24 cellular contexts compared by ENCODE assay signal in genomic region chr9:130078547-130078946, GRCh38. TPM values are rescaled to one million over a fixed set of nuclear protein-coding genes. Genes with fewer than 3 reads are reported as not detected.
A peak's percentile ranks its signal among the peaks of the same experiment; 100 is the strongest.
DNase-seq lines count a peak whose midpoint lies in the region; TF ChIP-seq lines count a peak whose summit lies in the region.
"Had no signal": no experiment of that assay in that cellular context is flagged by ENCODE, and none has a peak within 500 bp of the region (broad histone marks: within the 10 kb centered on the region; RNA-seq: fewer than 3 reads in every experiment).

No MANE protein-coding gene starts in this region.

- intact Hi-C loops in dorsolateral prefrontal cortex (cut with DNase I) = loop anchor here in 1 of 2 donors (10.0 kb wide), 1 partner anchor 56 kb away; no protein-coding TSS in a partner anchor

- DNase-seq in C1 segment of cervical spinal cord (lab: John Stamatoyannopoulos, UW) = peak in 10 of 14 donors; percentile 11 to 67 (median 34)
- DNase-seq in M059J (ENCODE audit: low read depth) = peak; percentile 9
- DNase-seq in dorsolateral prefrontal cortex = peak in 8 of 10 donors; percentile 23 to 63 (median 43)
- peak in 36 of 56 donors; percentile 2 to 60 (median 26) for DNase-seq in nucleus accumbens (lab: John Stamatoyannopoulos, UW)
- DNase-seq in SW 1271 (lab: John Stamatoyannopoulos, UW) = no peak
- no peak for DNase-seq in NCI-H2196 (lab: John Stamatoyannopoulos, UW; ENCODE audit: unreplicated experiment)
- DNase-seq in NCI-H446 (lab: John Stamatoyannopoulos, UW) = no peak
- DNase-seq: activated CD8-positive, alpha-beta memory T cell treated with anti-CD3 and anti-CD28 coated beads for 24 hours; activated naive CD4-positive, alpha-beta T cell; activated T-cell treated with anti-CD3 and anti-CD28 coated beads, Interleukin-2, amount 50 U/mL, for 1 hour; amniotic stem cell; CD4-positive, alpha-beta T cell; IMR-90; left cardiac atrium; mesenchymal stem cell; naive B cell; NCI-H524 treated with DMSO at 0.1 percent for 48 hours; NK-92 treated with Interleukin-12 subunit alpha and Interleukin-12 subunit beta, amount 100 ng/mL, for 24 hours; PC-9; retina; SHP77; stimulated activated naive CD4-positive, alpha-beta T cell treated with Interleukin-2 at 50 U/mL for 16 hours; T-cell had no signal

- H3K27ac ChIP-seq in dorsolateral prefrontal cortex = peak overlapping the region in 33 of 59 donors; percentile 0 to 69 (median 37)
- H3K27ac ChIP-seq: PC-9 had no signal

- H3K27me3 ChIP-seq in dorsolateral prefrontal cortex = no peaks in the 10 kb centered on the region

- H3K4me3 ChIP-seq in dorsolateral prefrontal cortex = no peak overlapping the region
- H3K4me3 ChIP-seq: PC-9, smooth muscle cell had no signal

- peak in 26 of 56 donors; percentile 10 to 60 (median 26) for TF ChIP-seq CTCF in dorsolateral prefrontal cortex (IDR thresholded peaks at IDR 0.05 in 54 of 56, conservative IDR thresholded peaks at IDR 0.05 in 2 of 56; ENCODE audit: low read depth in 1 of 56, partially characterized antibody in 56 of 56)

RNA-seq across cellular contexts. Expression of gene GPR107, which starts 24.8 kb away (rescaled TPM):
- total RNA-seq in M059J (2014; rRNA removed; shearing (Covaris generic)) = 32.2 and 33.7 TPM in 2 replicates
- 10 to 100 TPM; 34.8 to 59.2 (median 45.9) TPM for total RNA-seq in dorsolateral prefrontal cortex

RNA-seq across cellular contexts. Expression of gene FNBP1, which starts 35.6 kb away (rescaled TPM):
- total RNA-seq in M059J (2014; rRNA removed; shearing (Covaris generic)) = 7.2 and 24.2 TPM in 2 replicates
- total RNA-seq in dorsolateral prefrontal cortex = 100 to 1,000 TPM in 60 of 120 experiments, 10 to 100 TPM in 60; 53.9 to 197 (median 99.8) TPM

Comparison
In these comparisons a context has a peak if more than half of its experiments do, and no peak if none do; other contexts are left out.
1. DNase-seq: peak in C1 segment of cervical spinal cord (10 of 14), M059J (single experiment), dorsolateral prefrontal cortex (8 of 10) and nucleus accumbens (36 of 56); none in SW 1271 (0 of 2), NCI-H2196 (single experiment) and NCI-H446 (0 of 2).